Comparison of ENCODE assay signal across 14 cellular contexts in genomic region chr1:27133990-27134389, GRCh38. TPM values are rescaled to one million over a fixed set of nuclear protein-coding genes. Genes with fewer than 3 reads are reported as not detected.
DNase-seq lines count a peak whose midpoint lies in the region; ATAC-seq lines count a peak whose summit lies in the region.
"Had no signal": no experiment of that assay in that cellular context is flagged by ENCODE, and none has a peak within 500 bp of the region (broad histone marks: within the 10 kb centered on the region; RNA-seq: fewer than 3 reads in every experiment).

No MANE protein-coding gene starts in this region.

- intact Hi-C loops in dendritic cell treated with granulocyte-macrophage colony-stimulating factor and Interleukin-4, amounts not matched to agents 40 ng/mL and 50 ng/mL, for 4 days (cut with micrococcal nuclease), result no loop called here

- H3K36me3 ChIP-seq in BLaER1 treated with 17β-estradiol and CSF1 and Interleukin-3, amounts not matched to agents 10 nM and 100 nM, result peaks cover 0 to 83% (median 23%) of the 10 kb centered on the region in 11 experiments; a peak in 15 of 22 replicates
- no peaks in the 10 kb centered on the region for H3K36me3 ChIP-seq in CD8-positive, alpha-beta memory T cell (ENCODE audit: insufficient read depth, low read length)
- H3K36me3 ChIP-seq: BE2C, SJCRH30 had no signal

- DNase-seq in stimulated activated CD4-positive, alpha-beta T cell treated with anti-CD3 and anti-CD28 coated beads, Interleukin-4, amount 100 ng/mL, for 4 hours, result no peak
- DNase-seq in CD8-positive, alpha-beta memory T cell, result no peak
- DNase-seq in COLO668 (lab: John Stamatoyannopoulos, UW; ENCODE audit: unreplicated experiment), result no peak
- DNase-seq: activated CD4-positive, alpha-beta T cell treated with anti-CD3 and anti-CD28 coated beads, Interleukin-2, amount 50 U/mL, for 48 hours; activated naive CD8-positive, alpha-beta T cell treated with anti-CD3 and anti-CD28 coated beads, Interleukin-2, amount 10 ng/mL, durations not matched to agents 7 days and 5 days; BE2C; NCI-H748 treated with DMSO at 0.1 percent for 48 hours; SJCRH30 had no signal

- peak overlapping the region; percentile 18 for H3K4me3 Mint-ChIP-seq in dendritic cell treated with granulocyte-macrophage colony-stimulating factor and Interleukin-4, amounts not matched to agents 40 ng/mL and 50 ng/mL, for 4 days
- no peak overlapping the region for H3K4me3 Mint-ChIP-seq in CD8-positive, alpha-beta memory T cell
- H3K4me3 Mint-ChIP-seq: activated naive CD8-positive, alpha-beta T cell treated with anti-CD3 and anti-CD28 coated beads, Interleukin-2, amount 10 ng/mL, durations not matched to agents 7 days and 5 days had no signal

- H3K9me3 Mint-ChIP-seq in dendritic cell treated with granulocyte-macrophage colony-stimulating factor and Interleukin-4, amounts not matched to agents 40 ng/mL and 50 ng/mL, for 4 days, result no peaks in the 10 kb centered on the region
- H3K9me3 Mint-ChIP-seq in CD8-positive, alpha-beta memory T cell, result no peaks in the 10 kb centered on the region
- H3K9me3 Mint-ChIP-seq: activated naive CD8-positive, alpha-beta T cell treated with anti-CD3 and anti-CD28 coated beads, Interleukin-2, amount 10 ng/mL, durations not matched to agents 7 days and 5 days had no signal

- H3K4me1 Mint-ChIP-seq in dendritic cell treated with granulocyte-macrophage colony-stimulating factor and Interleukin-4, amounts not matched to agents 40 ng/mL and 50 ng/mL, for 4 days (ENCODE audit: low read depth), result peaks cover 72% of the 10 kb centered on the region
- H3K4me1 Mint-ChIP-seq in CD8-positive, alpha-beta memory T cell, result peaks cover 34 to 37% (median 35%) of the 10 kb centered on the region in 3 donors

- H3K27ac Mint-ChIP-seq in dendritic cell treated with granulocyte-macrophage colony-stimulating factor and Interleukin-4, amounts not matched to agents 40 ng/mL and 50 ng/mL, for 4 days, result peak overlapping the region; percentile 87
- H3K27ac Mint-ChIP-seq in CD8-positive, alpha-beta memory T cell, result peak overlapping the region in 4 of 8 donors; percentile 52 to 76 (median 72)

- POLR2A ChIA-PET in CD8-positive, alpha-beta memory T cell (lab: Charles Lee), result interaction anchor here (0.6 to 1.3 kb wide), 2 partner anchors 21 to 32 kb away, joined by 3 to 4 read pairs; partner anchors contain the start of gene SLC9A1

- CTCF ChIA-PET in CD8-positive, alpha-beta memory T cell (lab: Charles Lee), result interaction anchor here (1.2 to 1.4 kb wide), 2 partner anchors 22 to 37 kb away, joined by 3 to 5 read pairs; no protein-coding TSS in a partner anchor

- H4K20me1 ChIP-seq in BLaER1 treated with 17β-estradiol and CSF1 and Interleukin-3, amounts not matched to agents 10 nM and 100 nM, result peaks cover 0 to 40% (median 13%) of the 10 kb centered on the region in 11 experiments; a peak in 10 of 22 replicates

- H3K9me3 ChIP-seq in BLaER1 treated with 17β-estradiol and CSF1 and Interleukin-3, amounts not matched to agents 10 nM and 100 nM (replicated peaks in 1 of 11), result no peaks in the 10 kb centered on the region
- H3K9me3 ChIP-seq in CD8-positive, alpha-beta memory T cell (ENCODE audit: low read length), result no peaks in the 10 kb centered on the region
- H3K9me3 ChIP-seq: BE2C, esophagus muscularis mucosa, SJCRH30 had no signal

- H3K4me2 ChIP-seq in BLaER1 treated with 17β-estradiol and CSF1 and Interleukin-3, amounts not matched to agents 10 nM and 100 nM, result peak overlapping the region in 5 of 11 experiments; percentile 15 to 95 (median 91); a peak in 10 of 22 replicates

- no peak overlapping the region for H3K4me3 ChIP-seq in BLaER1 treated with 17β-estradiol and CSF1 and Interleukin-3, amounts not matched to agents 10 nM and 100 nM
- no peak overlapping the region for H3K4me3 ChIP-seq in CD8-positive, alpha-beta memory T cell (ENCODE audit: low read length)
- H3K4me3 ChIP-seq: esophagus muscularis mucosa, SJCRH30 had no signal

- peak overlapping the region in 2 of 11 experiments; percentile 10 to 21; a peak in 1 of 22 replicates for H3K9ac ChIP-seq in BLaER1 treated with 17β-estradiol and CSF1 and Interleukin-3, amounts not matched to agents 10 nM and 100 nM

- H3K27me3 ChIP-seq in BLaER1 treated with 17β-estradiol and CSF1 and Interleukin-3, amounts not matched to agents 10 nM and 100 nM, result no peaks in the 10 kb centered on the region
- no peaks in the 10 kb centered on the region for H3K27me3 ChIP-seq in CD8-positive, alpha-beta memory T cell (ENCODE audit: insufficient read depth, low read length, poor library complexity, severe bottlenecking)
- H3K27me3 ChIP-seq: BE2C, esophagus muscularis mucosa, SJCRH30 had no signal

- H3K36me3 Mint-ChIP-seq in dendritic cell treated with granulocyte-macrophage colony-stimulating factor and Interleukin-4, amounts not matched to agents 40 ng/mL and 50 ng/mL, for 4 days (ENCODE audit: low read depth), result no peaks in the 10 kb centered on the region
- peaks cover 0 to 6% (median 4%) of the 10 kb centered on the region in 3 donors for H3K36me3 Mint-ChIP-seq in CD8-positive, alpha-beta memory T cell

- H3K27ac ChIP-seq in BLaER1 treated with 17β-estradiol and CSF1 and Interleukin-3, amounts not matched to agents 10 nM and 100 nM, result peak overlapping the region in 8 of 11 experiments; percentile 8 to 51 (median 31); a peak in 11 of 22 replicates
- H3K27ac ChIP-seq in CD8-positive, alpha-beta memory T cell (ENCODE audit: low read depth, low read length), result no peak overlapping the region
- H3K27ac ChIP-seq: esophagus muscularis mucosa, SJCRH30 had no signal

- no peaks in the 10 kb centered on the region for H3K27me3 Mint-ChIP-seq in dendritic cell treated with granulocyte-macrophage colony-stimulating factor and Interleukin-4, amounts not matched to agents 40 ng/mL and 50 ng/mL, for 4 days
- H3K27me3 Mint-ChIP-seq in CD8-positive, alpha-beta memory T cell, result no peaks in the 10 kb centered on the region
- H3K27me3 Mint-ChIP-seq: activated naive CD8-positive, alpha-beta T cell treated with anti-CD3 and anti-CD28 coated beads, Interleukin-2, amount 10 ng/mL, durations not matched to agents 7 days and 5 days had no signal

- peak; percentile 66 for ATAC-seq in GM19023 (IDR thresholded peaks at IDR 0.05; ENCODE audit: unreplicated experiment)
- peak; percentile 77 for ATAC-seq in HG03108 (IDR thresholded peaks at IDR 0.05; ENCODE audit: unreplicated experiment)
- ATAC-seq in GM18870 (IDR thresholded peaks at IDR 0.05; ENCODE audit: unreplicated experiment), result no peak

- H3K4me1 ChIP-seq in BLaER1 treated with 17β-estradiol and CSF1 and Interleukin-3, amounts not matched to agents 10 nM and 100 nM, result peaks cover 29 to 88% (median 69%) of the 10 kb centered on the region in 10 experiments
- peaks cover 32% of the 10 kb centered on the region for H3K4me1 ChIP-seq in CD8-positive, alpha-beta memory T cell (ENCODE audit: insufficient read depth, low read length)
- H3K4me1 ChIP-seq: SJCRH30 had no signal

RNA-seq across cellular contexts. Expression of gene SLC9A1, which starts 20.9 kb away (rescaled TPM):
- 10 to 100 TPM; 23.9 to 24.8 TPM for total RNA-seq in CD8-positive, alpha-beta memory T cell
- polyA plus RNA-seq in CD8-positive, alpha-beta memory T cell, result 15.3 TPM
